Comparison of ENCODE assay signal across 7 cellular contexts in the genomic region with DNA sequence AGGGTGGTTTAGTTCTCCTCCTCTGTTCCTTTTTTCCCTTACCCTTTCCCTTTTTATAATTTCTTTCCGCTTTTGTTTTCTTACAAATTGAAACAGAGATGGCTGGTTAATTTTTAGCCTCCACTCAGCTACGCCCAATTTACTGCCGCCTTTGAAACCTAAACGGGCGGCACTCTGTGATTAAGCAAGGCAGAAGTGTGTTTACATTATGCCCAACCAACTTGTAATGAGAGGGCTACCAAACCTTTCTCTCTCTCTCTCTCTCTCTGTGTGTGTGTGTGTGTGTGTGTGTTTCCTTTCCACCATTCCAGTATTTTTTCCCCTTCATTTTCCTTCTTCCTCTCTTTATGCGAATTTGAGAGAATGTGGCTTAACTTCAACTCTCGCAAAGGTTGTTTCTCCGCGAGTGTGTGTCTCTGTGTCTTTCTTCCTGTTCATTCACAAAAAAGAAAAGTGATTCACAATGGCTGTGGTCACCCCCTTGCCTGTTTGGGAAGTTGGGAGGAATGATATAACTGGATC. TPM values are rescaled to one million over a fixed set of nuclear protein-coding genes. Genes with fewer than 3 reads are reported as not detected.
A peak's percentile ranks its signal among the peaks of the same experiment; 100 is the strongest.
DNase-seq lines count a peak whose midpoint lies in the region; ATAC-seq and TF ChIP-seq lines count a peak whose summit lies in the region.

No MANE protein-coding gene starts in this region.

- H3K27ac ChIP-seq in thoracic aorta: peak overlapping the region; percentile 98 to 99

- ATAC-seq in thoracic aorta (ENCODE audit: insufficient number of reproducible peaks, low FRiP score, low read depth) (no peak), GM21737 (IDR thresholded peaks at IDR 0.05; ENCODE audit: unreplicated experiment) (no peak), GM18867 (IDR thresholded peaks at IDR 0.05; ENCODE audit: unreplicated experiment) (no peak)

- H3K9me3 Mint-ChIP-seq in glutamatergic neuron (ENCODE audit: unreplicated experiment): peaks cover 18% of the 10 kb centered on the region

- H3K4me1 ChIP-seq in thoracic aorta (ENCODE audit: control insufficient read depth in 1 of 2, low read depth in 2 of 2): peaks cover 46 to 83% of the 10 kb centered on the region in 2 donors

- peaks cover 31% of the 10 kb centered on the region for H3K27me3 Mint-ChIP-seq in glutamatergic neuron (ENCODE audit: unreplicated experiment)

- peak overlapping the region; percentile 84 for H3K4me3 Mint-ChIP-seq in glutamatergic neuron (ENCODE audit: unreplicated experiment)

- H3K27me3 ChIP-seq in thoracic aorta (replicated peaks; ENCODE audit: insufficient read depth): no peaks in the 10 kb centered on the region

- no peaks in the 10 kb centered on the region for H3K9me3 ChIP-seq in thoracic aorta

- H3K4me3 ChIP-seq in LNCaP clone FGC (ENCODE audit: low read depth, low read length): peak overlapping the region; percentile 60
- H3K4me3 ChIP-seq in thoracic aorta: peak overlapping the region; percentile 75

- no peak for TF ChIP-seq CTCF in LNCaP clone FGC (IDR thresholded peaks at IDR 0.05; ENCODE audit: control insufficient read depth, extremely low read depth, insufficient read depth)
- TF ChIP-seq CTCF in glutamatergic neuron (IDR thresholded peaks at IDR 0.05; ENCODE audit: partially characterized antibody, unreplicated experiment): no peak
- TF ChIP-seq CTCF in thoracic aorta (IDR thresholded peaks at IDR 0.05): no peak

- DNase-seq in LNCaP clone FGC (ENCODE audit: low read depth) (no peak), SW480 (ENCODE audit: low spot score) (peak; percentile 93), glutamatergic neuron (no peak), thoracic aorta (ENCODE audit: low spot score) (no peak), anterior cingulate cortex (lab: John Stamatoyannopoulos, UW) (no peak)

- H3K36me3 ChIP-seq in thoracic aorta: no peaks in the 10 kb centered on the region

- H3K27ac Mint-ChIP-seq in glutamatergic neuron (ENCODE audit: unreplicated experiment): no peak overlapping the region

- peaks cover 27% of the 10 kb centered on the region for H3K4me1 Mint-ChIP-seq in glutamatergic neuron (ENCODE audit: low read depth, unreplicated experiment)

- H3K36me3 Mint-ChIP-seq in glutamatergic neuron (ENCODE audit: unreplicated experiment): no peaks in the 10 kb centered on the region

RNA-seq across cellular contexts. Expression of a gene that starts 31.3 kb away (rescaled TPM):
- total RNA-seq in glutamatergic neuron (ENCODE audit: unreplicated experiment) (2.4 TPM), thoracic aorta (100 to 1,000 TPM; 126 to 145 TPM)

RNA-seq across cellular contexts. Expression of a gene that starts 57.2 kb away (rescaled TPM):
- total RNA-seq in glutamatergic neuron (ENCODE audit: unreplicated experiment): 0.44 TPM
- total RNA-seq in thoracic aorta: not detected

Comparison
In these comparisons a context has a peak if more than half of its experiments do, and no peak if none do; other contexts are left out.
1. RNA of a gene that starts 31.3 kb away (total RNA-seq): 126 to 145 TPM in thoracic aorta; 2.4 TPM in glutamatergic neuron (single experiment); every median in the first group is over 10 times any median in the second.